ENCODE assay signal across 1 cellular context in genomic region chr14:23131482-23131881, GRCh38.
TF ChIP-seq lines count a peak whose summit lies in the region.

No MANE protein-coding gene starts in this region.

TF ChIP-seq in HepG2, 621 proteins besides CTCF, POLR2A, EP300 and RAD21:
- TF ChIP-seq SNAI1 (CRISPR knock-in tag; IDR thresholded peaks at IDR 0.05; ENCODE audit: borderline replicate concordance) (0 out of 2 replicates have a peak, but pooled peaks have one; percentile 62), ETV6 (CRISPR knock-in tag; conservative IDR thresholded peaks at IDR 0.05) (no peak)
